In genomic region chr19:8609210-8610040, GRCh38 we compare ENCODE assay signal across 9 cellular contexts. TPM values are rescaled to one million over a fixed set of nuclear protein-coding genes. Genes with fewer than 3 reads are reported as not detected.
A peak's percentile ranks its signal among the peaks of the same experiment; 100 is the strongest.
DNase-seq lines count a peak whose midpoint lies in the region; ATAC-seq and TF ChIP-seq lines count a peak whose summit lies in the region.
"Had no signal": no experiment of that assay in that cellular context is flagged by ENCODE, and none has a peak within 500 bp of the region (broad histone marks: within the 10 kb centered on the region; RNA-seq: fewer than 3 reads in every experiment).

No MANE protein-coding gene starts in this region.

- H3K27ac ChIP-seq in CD4-positive, alpha-beta T cell (ENCODE audit: low read depth, low read length): no peak overlapping the region
- H3K27ac ChIP-seq in caudate nucleus (ENCODE audit: low read depth, low read length): peak overlapping the region; percentile 48

- H3K27me3 ChIP-seq in CD4-positive, alpha-beta T cell (ENCODE audit: control insufficient read depth, insufficient read depth, low read length): no peaks in the 10 kb centered on the region
- H3K27me3 ChIP-seq in kidney epithelial cell (ENCODE audit: control insufficient read depth, insufficient read depth, low read length): no peaks in the 10 kb centered on the region

- DNase-seq in CD4-positive, alpha-beta T cell: peak in 4 of 10 experiments; percentile 16 to 26 (median 20)
- DNase-seq in MV-4-11 (lab: John Stamatoyannopoulos, UW): peak; percentile 60
- DNase-seq in caudate nucleus (lab: John Stamatoyannopoulos, UW): peak in 8 of 61 donors; percentile 7 to 30 (median 17)
- no peak for DNase-seq in kidney epithelial cell (ENCODE audit: low read depth)
- no peak for DNase-seq in stimulated activated effector memory CD8-positive, alpha-beta T cell treated with anti-CD3 and anti-CD28 coated beads, Interleukin-12 subunit alpha, Interleukin-12 subunit beta, amount 100 ng/mL, for 72 hours (ENCODE audit: low spot score in 2 of 2)
- DNase-seq in NCI-H2107 (lab: John Stamatoyannopoulos, UW): no peak

- peaks cover 47% of the 10 kb centered on the region for H3K4me1 Mint-ChIP-seq in CD4-positive, alpha-beta T cell (ENCODE audit: low read depth)
- H3K4me1 Mint-ChIP-seq in stimulated activated effector memory CD8-positive, alpha-beta T cell treated with anti-CD3 and anti-CD28 coated beads, Interleukin-12 subunit alpha, Interleukin-12 subunit beta, amount 100 ng/mL, for 72 hours: peaks cover 48% of the 10 kb centered on the region

- H3K9me3 ChIP-seq in CD4-positive, alpha-beta T cell (ENCODE audit: control insufficient read depth, low read length): peaks cover 8% of the 10 kb centered on the region

- POLR2A ChIA-PET in CD4-positive, alpha-beta T cell (lab: Charles Lee): no interaction called here

- peaks cover 49% of the 10 kb centered on the region for H3K36me3 Mint-ChIP-seq in CD4-positive, alpha-beta T cell (ENCODE audit: low read depth)
- peaks cover 5% of the 10 kb centered on the region for H3K36me3 Mint-ChIP-seq in stimulated activated effector memory CD8-positive, alpha-beta T cell treated with anti-CD3 and anti-CD28 coated beads, Interleukin-12 subunit alpha, Interleukin-12 subunit beta, amount 100 ng/mL, for 72 hours

- no peaks in the 10 kb centered on the region for H3K27me3 Mint-ChIP-seq in CD4-positive, alpha-beta T cell

- H3K4me3 Mint-ChIP-seq in CD4-positive, alpha-beta T cell: peak overlapping the region; percentile 93
- peak overlapping the region; percentile 89 for H3K4me3 Mint-ChIP-seq in stimulated activated effector memory CD8-positive, alpha-beta T cell treated with anti-CD3 and anti-CD28 coated beads, Interleukin-12 subunit alpha, Interleukin-12 subunit beta, amount 100 ng/mL, for 72 hours

- no peak for TF ChIP-seq CTCF in CD4-positive, alpha-beta T cell (IDR thresholded peaks at IDR 0.05)
- TF ChIP-seq CTCF in kidney epithelial cell (IDR thresholded peaks at IDR 0.05; ENCODE audit: insufficient read depth, low read length, poor library complexity, severe bottlenecking): peak; percentile 44

- H3K4me3 ChIP-seq in kidney epithelial cell (ENCODE audit: low read depth, low read length): peak overlapping the region; percentile 69

- intact Hi-C loops in CD4-positive, alpha-beta T cell (cut with DNase I, micrococcal nuclease): loop anchor here (2.0 to 5.0 kb wide), 2 partner anchors 32 to 219 kb away; partner anchors contain the start of gene MYO1F (in 1 of the 2)

- ATAC-seq in CD4-positive, alpha-beta T cell (ENCODE audit: poor library complexity): peak; percentile 16
- ATAC-seq in stimulated activated effector memory CD8-positive, alpha-beta T cell treated with anti-CD3 and anti-CD28 coated beads, Interleukin-12 subunit alpha, Interleukin-12 subunit beta, amount 100 ng/mL, for 72 hours: peak; percentile 59
- ATAC-seq in GM19351 (IDR thresholded peaks at IDR 0.05; ENCODE audit: unreplicated experiment): no peak
- no peak for ATAC-seq in HG03039 (IDR thresholded peaks at IDR 0.05; ENCODE audit: unreplicated experiment)

- no peaks in the 10 kb centered on the region for H3K36me3 ChIP-seq in kidney epithelial cell (ENCODE audit: control insufficient read depth, insufficient read depth, low read length)

- H3K27ac Mint-ChIP-seq in CD4-positive, alpha-beta T cell: peak overlapping the region; percentile 73
- H3K27ac Mint-ChIP-seq in stimulated activated effector memory CD8-positive, alpha-beta T cell treated with anti-CD3 and anti-CD28 coated beads, Interleukin-12 subunit alpha, Interleukin-12 subunit beta, amount 100 ng/mL, for 72 hours: peak overlapping the region; percentile 88

- H3K9me3 Mint-ChIP-seq in CD4-positive, alpha-beta T cell: no peaks in the 10 kb centered on the region
- H3K9me3 Mint-ChIP-seq in stimulated activated effector memory CD8-positive, alpha-beta T cell treated with anti-CD3 and anti-CD28 coated beads, Interleukin-12 subunit alpha, Interleukin-12 subunit beta, amount 100 ng/mL, for 72 hours: no peaks in the 10 kb centered on the region

- CTCF ChIA-PET in CD4-positive, alpha-beta T cell (lab: Charles Lee): no interaction called here

RNA-seq across cellular contexts. Expression of gene ADAMTS10, which starts 1.1 kb away (rescaled TPM):
- total RNA-seq in CD4-positive, alpha-beta T cell: 10 to 100 TPM; 67.5 to 72.9 TPM
- total RNA-seq in kidney epithelial cell: 5.0 and 10.1 TPM in 2 replicates

RNA-seq across cellular contexts. Expression of gene NFILZ, which starts 21.0 kb away (rescaled TPM):
- not detected for total RNA-seq in CD4-positive, alpha-beta T cell
- not detected in 2 replicates for total RNA-seq in kidney epithelial cell
- total RNA-seq: renal cortical epithelial cell had no signal

RNA-seq across cellular contexts. Expression of gene MYO1F, which starts 32.2 kb away (rescaled TPM):
- total RNA-seq in CD4-positive, alpha-beta T cell: 10 to 100 TPM; 66.7 to 67.4 TPM
- total RNA-seq in kidney epithelial cell: 0.08 and 0.21 TPM in 2 replicates

Comparison
In these comparisons a context has a peak if more than half of its experiments do, and no peak if none do; other contexts are left out.
1. ATAC-seq: peak in CD4-positive, alpha-beta T cell (single experiment) and stimulated activated effector memory CD8-positive, alpha-beta T cell treated with anti-CD3 and anti-CD28 coated beads, Interleukin-12 subunit alpha, Interleukin-12 subunit beta, amount 100 ng/mL, for 72 hours (single experiment); none in GM19351 (single experiment) and HG03039 (single experiment).
2. RNA of gene MYO1F, which starts 32.2 kb away (total RNA-seq): 66.7 to 67.4 TPM in CD4-positive, alpha-beta T cell; 0.08 to 0.21 TPM in kidney epithelial cell; every median in the first group is over 10 times any median in the second.